18 cellular contexts compared by ENCODE assay signal in the genomic region with DNA sequence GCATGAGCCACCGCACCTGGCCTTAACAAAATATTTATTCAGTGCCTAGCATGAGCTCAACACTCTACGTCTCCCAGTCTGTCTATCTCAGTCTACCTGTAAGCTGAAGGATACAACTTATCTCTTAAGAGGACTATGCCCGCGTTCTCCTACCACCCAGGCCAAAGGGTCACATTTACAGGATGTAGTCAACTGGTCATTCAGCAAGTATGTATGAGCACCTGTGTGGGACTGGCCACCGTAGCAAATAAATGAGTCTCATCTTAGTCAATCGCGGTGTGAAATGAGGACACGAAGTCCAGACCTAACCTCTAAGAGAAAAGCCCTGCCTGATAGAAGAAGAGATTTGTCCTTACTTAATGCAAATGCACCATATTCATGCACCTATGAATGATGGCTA. TPM values are rescaled to one million over a fixed set of nuclear protein-coding genes. Genes with fewer than 3 reads are reported as not detected.
DNase-seq lines count a peak whose midpoint lies in the region; ATAC-seq, FAIRE-seq and TF ChIP-seq lines count a peak whose summit lies in the region.
"Had no signal": no experiment of that assay in that cellular context is flagged by ENCODE, and none has a peak within 500 bp of the region (broad histone marks: within the 10 kb centered on the region; RNA-seq: fewer than 3 reads in every experiment).

No MANE protein-coding gene starts in this region.

- H3K4me2 ChIP-seq in neuronal stem cell (ENCODE audit: insufficient read depth, low read length, poor library complexity, severe bottlenecking), result no peak overlapping the region
- H3K4me2 ChIP-seq: BLaER1, GM23338 had no signal

- no peak overlapping the region for H3K18ac ChIP-seq in neuronal stem cell (ENCODE audit: low read length)

- H3K9me3 ChIP-seq in neuronal stem cell (replicated peaks in 1 of 2; ENCODE audit: control insufficient read depth in 2 of 2, insufficient read depth in 1 of 2, low read depth in 1 of 2, low read length in 2 of 2), result no peaks in the 10 kb centered on the region
- H3K9me3 ChIP-seq: Caco-2 had no signal

- no peaks in the 10 kb centered on the region for H3K36me3 ChIP-seq in neuronal stem cell (replicated peaks in 1 of 2; ENCODE audit: control insufficient read depth in 2 of 2, insufficient read depth in 2 of 2, low read length in 2 of 2)

- TF ChIP-seq POLR2A in GM12892 (IDR thresholded peaks at IDR 0.05; ENCODE audit: low read depth, low read length), result no peak

- H3K23ac ChIP-seq in neuronal stem cell (ENCODE audit: low read depth, low read length, poor library complexity), result no peak overlapping the region

- no peaks in the 10 kb centered on the region for H3K27me3 ChIP-seq in neuronal stem cell (ENCODE audit: control insufficient read depth in 3 of 3, insufficient read depth in 3 of 3, low read depth in 1 of 3, low read length in 3 of 3)
- H3K27me3 ChIP-seq: BLaER1 had no signal

- no peak overlapping the region for H3K9ac ChIP-seq in neuronal stem cell (ENCODE audit: low read depth, low read length, poor library complexity)
- H3K9ac ChIP-seq: BLaER1 had no signal

- H3K4me1 ChIP-seq in neuronal stem cell (ENCODE audit: control insufficient read depth in 2 of 2, insufficient read depth in 1 of 2, low read depth in 1 of 2, low read length in 2 of 2), result peaks cover 0 to 13% of the 10 kb centered on the region in 2 donors
- H3K4me1 ChIP-seq: BLaER1, Caco-2 had no signal

- ATAC-seq in effector memory CD8-positive, alpha-beta T cell (replicated peaks), result no peak
- ATAC-seq in GM21576 (IDR thresholded peaks at IDR 0.05; ENCODE audit: unreplicated experiment), result no peak
- ATAC-seq: GM12878, GM23338 had no signal

- no peak overlapping the region for H2BK15ac ChIP-seq in neuronal stem cell (ENCODE audit: low read length)

- DNase-seq in Calu3 (peak; percentile 42), RCC 7860 (ENCODE audit: low spot score) (peak; percentile 23), epithelial cell of prostate (ENCODE audit: low read depth, low spot score) (no peak), neuronal stem cell (ENCODE audit: low spot score) (no peak), GM12892 (ENCODE audit: insufficient read length) (no peak)
- DNase-seq in effector memory CD8-positive, alpha-beta T cell, result no peak
- DNase-seq: 8988T; AML-193; CD8-positive, alpha-beta memory T cell; DMS53; H7 had no signal

- H3K27ac Mint-ChIP-seq in Calu3 (ENCODE audit: unreplicated experiment), result no peak overlapping the region
- no peak overlapping the region for H3K27ac Mint-ChIP-seq in effector memory CD8-positive, alpha-beta T cell
- H3K27ac Mint-ChIP-seq: CD8-positive, alpha-beta memory T cell; GM23338 had no signal

- FAIRE-seq in RCC 7860 (lab: Jason Lieb, UNC) (no peak), GM12892 (lab: Jason Lieb, UNC) (no peak)
- FAIRE-seq: GM12878 had no signal

- no peak overlapping the region for H4K91ac ChIP-seq in neuronal stem cell (ENCODE audit: low read depth, low read length, poor library complexity)

- intact Hi-C loops in Calu3 (cut with micrococcal nuclease; ENCODE audit: unreplicated experiment), result no loop called here

- no peak overlapping the region for H2AFZ ChIP-seq in neuronal stem cell (ENCODE audit: low read length)
- H2AFZ ChIP-seq: GM23338 had no signal

- no peak overlapping the region for H3K4me3 Mint-ChIP-seq in Calu3 (ENCODE audit: low read depth, unreplicated experiment)
- H3K4me3 Mint-ChIP-seq in effector memory CD8-positive, alpha-beta T cell, result no peak overlapping the region
- H3K4me3 Mint-ChIP-seq: CD8-positive, alpha-beta memory T cell; GM23338 had no signal

- no peak overlapping the region for H3K14ac ChIP-seq in neuronal stem cell (ENCODE audit: low read length)

- BruUV-seq in Calu3 (replicated peaks; lab: Mats Ljungman, UMichigan), result no TSS peak

- H3K4me3 ChIP-seq in neuronal stem cell (ENCODE audit: low read length in 2 of 2), result no peak overlapping the region
- H3K4me3 ChIP-seq: BLaER1, GM12878, GM23338 had no signal

- H2AK5ac ChIP-seq in neuronal stem cell (ENCODE audit: low read depth, low read length), result peak overlapping the region; percentile 4

- CTCF ChIA-PET in Calu3 (lab: Charles Lee), result interaction anchor here (0.8 to 1.6 kb wide), 6 partner anchors 11 to 146 kb away, joined by 3 to 5 read pairs (median 4); partner anchors contain the start of gene VARS2

- no peak for TF ChIP-seq CTCF in Calu3 (IDR thresholded peaks at IDR 0.05; ENCODE audit: unreplicated experiment)

- H2BK5ac ChIP-seq in neuronal stem cell (ENCODE audit: low read length), result no peak overlapping the region

- H2BK120ac ChIP-seq in neuronal stem cell (ENCODE audit: low read depth, low read length), result no peak overlapping the region

- peaks cover 10% of the 10 kb centered on the region for H3K27me3 Mint-ChIP-seq in Calu3 (ENCODE audit: unreplicated experiment)
- H3K27me3 Mint-ChIP-seq in effector memory CD8-positive, alpha-beta T cell, result peaks cover 9 to 38% of the 10 kb centered on the region in 2 donors

- WGBS in neuronal stem cell (ENCODE audit: extremely low coverage in 2 of 2, insufficient read length in 2 of 2, insufficient replicate concordance in 1 of 2), 2 donors, result no CpG with 5 or more reads among the region's 8 CpGs

- no peak overlapping the region for H2BK12ac ChIP-seq in neuronal stem cell (ENCODE audit: low read length)

- no peaks in the 10 kb centered on the region for H3K36me3 Mint-ChIP-seq in Calu3 (ENCODE audit: insufficient read depth, unreplicated experiment)
- H3K36me3 Mint-ChIP-seq in effector memory CD8-positive, alpha-beta T cell (ENCODE audit: insufficient read depth), result peaks cover 3% of the 10 kb centered on the region
- H3K36me3 Mint-ChIP-seq: CD8-positive, alpha-beta memory T cell had no signal

- H3K27ac ChIP-seq in epithelial cell of prostate (peak overlapping the region; percentile 91), neuronal stem cell (replicated peaks; ENCODE audit: low read length) (no peak overlapping the region)
- H3K27ac ChIP-seq: BLaER1 had no signal

- H4K8ac ChIP-seq in neuronal stem cell (ENCODE audit: low read depth, low read length), result no peak overlapping the region

- no peaks in the 10 kb centered on the region for H3K9me3 Mint-ChIP-seq in Calu3 (ENCODE audit: low read depth, unreplicated experiment)
- no peaks in the 10 kb centered on the region for H3K9me3 Mint-ChIP-seq in effector memory CD8-positive, alpha-beta T cell
- H3K9me3 Mint-ChIP-seq: CD8-positive, alpha-beta memory T cell; GM23338 had no signal

- no peak overlapping the region for H3K4ac ChIP-seq in neuronal stem cell (ENCODE audit: low read length)

- H3K79me1 ChIP-seq in neuronal stem cell (ENCODE audit: low read depth, low read length), result no peaks in the 10 kb centered on the region

- H3K4me1 Mint-ChIP-seq in Calu3 (ENCODE audit: low read depth, unreplicated experiment), result peaks cover 27% of the 10 kb centered on the region
- H3K4me1 Mint-ChIP-seq in effector memory CD8-positive, alpha-beta T cell (ENCODE audit: low read depth in 2 of 2), result no peaks in the 10 kb centered on the region
- H3K4me1 Mint-ChIP-seq: CD8-positive, alpha-beta memory T cell had no signal

RNA-seq across cellular contexts. Expression of gene MUC22, which starts 49.9 kb away (rescaled TPM):
- not detected in 2 replicates for total RNA-seq in Calu3 (2022)
- not detected for polyA plus RNA-seq in neuronal stem cell (2013, experiment 1 of 2)
- not detected for polyA plus RNA-seq in neuronal stem cell (2013, experiment 2 of 2)
- polyA plus RNA-seq in GM12892 (2012; ENCODE audit: missing spikeins), result not detected
- total RNA-seq: Caco-2; CD8-positive, alpha-beta memory T cell; Daoy; GM23338; H7; HT-29 had no signal
- polyA plus RNA-seq: CD8-positive, alpha-beta memory T cell; GM23338 had no signal

RNA-seq across cellular contexts. Expression of gene C6orf15, which starts 52.2 kb away (rescaled TPM):
- total RNA-seq in Calu3 (2022), result not detected in 2 replicates
- polyA plus RNA-seq in neuronal stem cell (2013, experiment 1 of 2), result not detected
- not detected for polyA plus RNA-seq in neuronal stem cell (2013, experiment 2 of 2)
- polyA plus RNA-seq in GM12892 (2012; ENCODE audit: missing spikeins), result not detected
- total RNA-seq: Caco-2; CD8-positive, alpha-beta memory T cell; Daoy; GM12878; GM23338; H7 had no signal
- polyA plus RNA-seq: CD8-positive, alpha-beta memory T cell; GM12878; GM23338 had no signal

RNA-seq across cellular contexts. Expression of gene PSORS1C1, which starts 54.4 kb away (rescaled TPM):
- 9.4 and 11.0 TPM in 2 replicates for total RNA-seq in Calu3 (2022)
- polyA plus RNA-seq in neuronal stem cell (2013, experiment 1 of 2), result not detected
- polyA plus RNA-seq in neuronal stem cell (2013, experiment 2 of 2), result not detected
- polyA plus RNA-seq in GM12892 (2012; ENCODE audit: missing spikeins), result 1.1 TPM
- total RNA-seq: CD8-positive, alpha-beta memory T cell; GM12878; GM23338 had no signal
- polyA plus RNA-seq: CD8-positive, alpha-beta memory T cell; GM23338 had no signal

Comparison
In these comparisons a context has a peak if more than half of its experiments do, and no peak if none do; other contexts are left out.
1. DNase-seq: peak in Calu3 (single experiment) and RCC 7860 (single experiment); none in epithelial cell of prostate (single experiment), neuronal stem cell (single experiment), effector memory CD8-positive, alpha-beta T cell (0 of 3) and GM12892 (single experiment).